ENCODE assay signal across 12 cellular contexts in the genomic region with DNA sequence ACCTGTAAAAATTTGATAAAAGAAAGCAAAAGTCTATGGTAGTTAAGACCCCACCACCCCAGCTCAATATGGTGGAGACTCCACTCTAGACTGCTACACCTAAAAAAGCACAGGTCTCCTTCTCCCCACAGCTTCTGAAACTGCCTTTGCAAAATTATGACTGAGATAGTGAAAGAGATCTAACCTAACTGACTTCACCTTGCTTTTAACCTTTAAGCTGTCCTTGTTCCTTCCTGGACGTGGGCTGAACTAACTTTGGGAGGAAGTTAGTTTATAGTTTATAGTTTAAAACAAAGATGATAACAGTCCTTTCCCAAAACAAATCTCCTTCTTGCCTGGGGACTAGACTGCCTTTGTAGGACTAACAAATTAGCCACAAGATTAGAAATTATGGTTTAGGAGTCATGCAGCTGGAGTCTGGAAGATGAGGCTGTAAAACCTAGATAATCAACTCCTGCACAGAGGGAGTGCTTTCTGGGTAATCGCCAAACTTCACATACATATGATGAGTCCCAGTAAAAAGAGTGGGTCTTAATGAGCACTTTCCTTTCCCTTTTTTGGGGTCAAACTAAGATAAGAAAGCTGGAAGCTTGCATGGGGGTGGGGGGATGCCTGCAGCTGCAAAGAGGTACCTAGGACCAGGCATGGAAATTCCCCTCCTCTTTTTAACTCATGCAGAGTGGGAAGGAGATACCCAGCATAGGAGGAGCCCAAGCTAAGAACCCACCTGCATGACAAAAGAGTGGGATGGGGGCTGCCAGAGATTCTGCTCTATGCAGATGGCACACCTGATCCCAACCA. TPM values are rescaled to one million over a fixed set of nuclear protein-coding genes. Genes with fewer than 3 reads are reported as not detected.
DNase-seq lines count a peak whose midpoint lies in the region; ATAC-seq and TF ChIP-seq lines count a peak whose summit lies in the region.
"Had no signal": no experiment of that assay in that cellular context is flagged by ENCODE, and none has a peak within 500 bp of the region (broad histone marks: within the 10 kb centered on the region; RNA-seq: fewer than 3 reads in every experiment).

No MANE protein-coding gene starts in this region.

- no peaks in the 10 kb centered on the region for H3K27me3 ChIP-seq in endodermal cell (ENCODE audit: control insufficient read depth, insufficient read depth, low read length, poor library complexity, severe bottlenecking)

- TF ChIP-seq CTCF in osteocyte (IDR thresholded peaks at IDR 0.05) (no peak), endodermal cell (conservative IDR thresholded peaks at IDR 0.05) (no peak)

- H3K27me3 Mint-ChIP-seq in osteocyte (ENCODE audit: unreplicated experiment): no peaks in the 10 kb centered on the region
- H3K27me3 Mint-ChIP-seq in endodermal cell (ENCODE audit: insufficient read depth): no peaks in the 10 kb centered on the region

- H3K4me3 ChIP-seq in endodermal cell (ENCODE audit: low read length): no peak overlapping the region

- H3K36me3 ChIP-seq in endodermal cell (ENCODE audit: control insufficient read depth, insufficient read depth, low read length): no peaks in the 10 kb centered on the region

- H3K9me3 Mint-ChIP-seq in stimulated activated effector memory CD8-positive, alpha-beta T cell treated with anti-CD3 and anti-CD28 coated beads, Interleukin-12 subunit alpha, Interleukin-12 subunit beta, amount 100 ng/mL, for 72 hours: no peaks in the 10 kb centered on the region
- H3K9me3 Mint-ChIP-seq in osteocyte (ENCODE audit: unreplicated experiment) (no peaks in the 10 kb centered on the region), endodermal cell (no peaks in the 10 kb centered on the region)

- no peaks in the 10 kb centered on the region for H3K9me3 ChIP-seq in endodermal cell (ENCODE audit: control insufficient read depth, low read length)

- no peak overlapping the region for H3K9ac ChIP-seq in endodermal cell (ENCODE audit: extremely low read depth, low read length, poor library complexity, severe bottlenecking)

- no peaks in the 10 kb centered on the region for H3K4me1 ChIP-seq in endodermal cell (ENCODE audit: control insufficient read depth, insufficient read depth, low read length)

- peak; percentile 73 to 76 for ATAC-seq in activated CD4-positive, CD25-positive, alpha-beta regulatory T cell treated with anti-CD3 and anti-CD28 coated beads, Interleukin-2, amount 50 U/mL, for 24 hours
- peak; percentile 79 for ATAC-seq in HG02642 (IDR thresholded peaks at IDR 0.05; ENCODE audit: poor library complexity, unreplicated experiment)
- peak; percentile 75 for ATAC-seq in stimulated activated effector memory CD8-positive, alpha-beta T cell treated with anti-CD3 and anti-CD28 coated beads, Interleukin-12 subunit alpha, Interleukin-12 subunit beta, amount 100 ng/mL, for 72 hours
- ATAC-seq: HepG2 had no signal

- H3K36me3 Mint-ChIP-seq in stimulated activated effector memory CD8-positive, alpha-beta T cell treated with anti-CD3 and anti-CD28 coated beads, Interleukin-12 subunit alpha, Interleukin-12 subunit beta, amount 100 ng/mL, for 72 hours: no peaks in the 10 kb centered on the region
- no peaks in the 10 kb centered on the region for H3K36me3 Mint-ChIP-seq in osteocyte (ENCODE audit: unreplicated experiment)
- no peaks in the 10 kb centered on the region for H3K36me3 Mint-ChIP-seq in endodermal cell (ENCODE audit: low read depth)

- peaks cover 12% of the 10 kb centered on the region for H3K4me1 Mint-ChIP-seq in stimulated activated effector memory CD8-positive, alpha-beta T cell treated with anti-CD3 and anti-CD28 coated beads, Interleukin-12 subunit alpha, Interleukin-12 subunit beta, amount 100 ng/mL, for 72 hours
- H3K4me1 Mint-ChIP-seq in osteocyte (ENCODE audit: unreplicated experiment): no peaks in the 10 kb centered on the region
- H3K4me1 Mint-ChIP-seq in endodermal cell: peaks cover 17% of the 10 kb centered on the region

- H3K27ac ChIP-seq in endodermal cell (ENCODE audit: low read depth, low read length): no peak overlapping the region
- H3K27ac ChIP-seq: 22Rv1 had no signal

- no peak for DNase-seq in activated CD4-positive, CD25-positive, alpha-beta regulatory T cell treated with anti-CD3 and anti-CD28 coated beads, Interleukin-2, amount 50 U/mL, for 72 hours
- DNase-seq in OCI-M1 (lab: John Stamatoyannopoulos, UW) (peak; percentile 82), osteocyte (ENCODE audit: extremely low spot score, unreplicated experiment) (no peak), endodermal cell (no peak), DMS79 treated with DMSO at 0.1 percent for 48 hours (lab: John Stamatoyannopoulos, UW) (no peak)
- no peak for DNase-seq in stimulated activated effector memory CD8-positive, alpha-beta T cell treated with anti-CD3 and anti-CD28 coated beads, Interleukin-12 subunit alpha, Interleukin-12 subunit beta, amount 100 ng/mL, for 72 hours (ENCODE audit: low spot score in 2 of 2)
- DNase-seq: activated CD4-positive, alpha-beta T cell treated with anti-CD3 and anti-CD28 coated beads, Interleukin-2, amount 50 U/mL, for 4 hours; posterior cingulate gyrus had no signal

- H3K27ac Mint-ChIP-seq in stimulated activated effector memory CD8-positive, alpha-beta T cell treated with anti-CD3 and anti-CD28 coated beads, Interleukin-12 subunit alpha, Interleukin-12 subunit beta, amount 100 ng/mL, for 72 hours: no peak overlapping the region
- H3K27ac Mint-ChIP-seq in osteocyte (ENCODE audit: unreplicated experiment): no peak overlapping the region
- no peak overlapping the region for H3K27ac Mint-ChIP-seq in endodermal cell

- 80 to 86% methylated on average over 1 of the region's 2 CpGs for WGBS in endodermal cell (ENCODE audit: insufficient coverage in 1 of 2, insufficient read length in 1 of 2), 2 experiments

- no peak overlapping the region for H3K4me3 Mint-ChIP-seq in stimulated activated effector memory CD8-positive, alpha-beta T cell treated with anti-CD3 and anti-CD28 coated beads, Interleukin-12 subunit alpha, Interleukin-12 subunit beta, amount 100 ng/mL, for 72 hours
- H3K4me3 Mint-ChIP-seq in osteocyte (ENCODE audit: unreplicated experiment) (no peak overlapping the region), endodermal cell (no peak overlapping the region)

RNA-seq across cellular contexts. Expression of a gene that starts 17.5 kb away (rescaled TPM):
- total RNA-seq in osteocyte (not detected in 2 replicates), endodermal cell (under 1 TPM in 1 of 2 donors, not detected in 1; 0.22 TPM)
- not detected for polyA plus RNA-seq in endodermal cell (2013, experiment 1 of 2)
- not detected for polyA plus RNA-seq in endodermal cell (2013, experiment 2 of 2)
- total RNA-seq: HepG2 had no signal
- polyA plus RNA-seq: HepG2 had no signal

RNA-seq across cellular contexts. Expression of a gene that starts 36.2 kb away (rescaled TPM):
- total RNA-seq in osteocyte: 27.9 and 30.4 TPM in 2 replicates
- 10 to 100 TPM; 33.4 to 37.7 TPM for total RNA-seq in endodermal cell
- polyA plus RNA-seq in endodermal cell (2013, experiment 1 of 2): 24.0 TPM
- 22.2 TPM for polyA plus RNA-seq in endodermal cell (2013, experiment 2 of 2)

RNA-seq across cellular contexts. Expression of a gene that starts 59.5 kb away (rescaled TPM):
- 991 and 1,002 TPM in 2 replicates for total RNA-seq in osteocyte
- total RNA-seq in endodermal cell: 1,000 to 10,000 TPM; 1,584 to 1,777 TPM
- polyA plus RNA-seq in endodermal cell (2013, experiment 1 of 2): 2,503 TPM
- polyA plus RNA-seq in endodermal cell (2013, experiment 2 of 2): 2,213 TPM
